8 cellular contexts compared by ENCODE assay signal in genomic region chr3:113946831-113947230, GRCh38. TPM values are rescaled to one million over a fixed set of nuclear protein-coding genes. Genes with fewer than 3 reads are reported as not detected.
DNase-seq lines count a peak whose midpoint lies in the region; ATAC-seq and TF ChIP-seq lines count a peak whose summit lies in the region.

No MANE protein-coding gene starts in this region.

- peaks cover 17% of the 10 kb centered on the region for H3K4me1 ChIP-seq in left ventricle myocardium inferior
- no peaks in the 10 kb centered on the region for H3K4me1 ChIP-seq in mesodermal cell (ENCODE audit: control insufficient read depth, insufficient read depth, low read length, poor library complexity, severe bottlenecking)

- no peak overlapping the region for H3K27ac ChIP-seq in left ventricle myocardium inferior (replicated peaks)
- no peak overlapping the region for H3K27ac ChIP-seq in mesodermal cell (ENCODE audit: low read depth, low read length, severe bottlenecking)

- TF ChIP-seq CTCF in left ventricle myocardium inferior (IDR thresholded peaks at IDR 0.05; ENCODE audit: borderline replicate concordance): no peak
- TF ChIP-seq CTCF in brain (conservative IDR thresholded peaks at IDR 0.05): no peak

- no peak for DNase-seq in left ventricle myocardium inferior
- DNase-seq in cardiac septum (ENCODE audit: low spot score): no peak
- no peak for DNase-seq in LoVo (ENCODE audit: low spot score)
- no peak for DNase-seq in superior temporal gyrus (ENCODE audit: extremely low spot score)
- no peak for DNase-seq in erythroblast (lab: John Stamatoyannopoulos, UW)

- H3K4me3 Mint-ChIP-seq in brain: peak overlapping the region; percentile 85 to 94 (median 86)

- H3K9me3 ChIP-seq in left ventricle myocardium inferior (replicated peaks): no peaks in the 10 kb centered on the region
- no peaks in the 10 kb centered on the region for H3K9me3 ChIP-seq in mesodermal cell (ENCODE audit: control insufficient read depth, low read length)

- H3K4me3 ChIP-seq in left ventricle myocardium inferior (peak overlapping the region; percentile 89), mesodermal cell (ENCODE audit: extremely low read depth, insufficient read depth, low read length, poor library complexity, severe bottlenecking) (peak overlapping the region; percentile 44)

- WGBS in mesodermal cell (ENCODE audit: insufficient coverage in 2 of 2), 2 experiments: 45 to 66% methylated on average over 2 of the region's 7 CpGs

- peaks cover 17% of the 10 kb centered on the region for H3K4me1 Mint-ChIP-seq in brain

- intact Hi-C loops in left ventricle myocardium inferior (cut with micrococcal nuclease): no loop called here
- intact Hi-C loops in cardiac septum (cut with DNase I): loop anchor here (5.0 kb wide), 1 partner anchor 435 kb away; no protein-coding TSS in a partner anchor

- H3K36me3 ChIP-seq in left ventricle myocardium inferior (no peaks in the 10 kb centered on the region), mesodermal cell (ENCODE audit: control insufficient read depth, insufficient read depth, low read length) (no peaks in the 10 kb centered on the region)

- H3K27me3 Mint-ChIP-seq in brain: peaks cover 17% of the 10 kb centered on the region

- no peak for TF ChIP-seq POLR2A in erythroblast (IDR thresholded peaks at IDR 0.05; ENCODE audit: low read length)

- H3K27me3 ChIP-seq in left ventricle myocardium inferior (ENCODE audit: low read depth): no peaks in the 10 kb centered on the region

- H3K27ac Mint-ChIP-seq in brain: peak overlapping the region in 2 of 5 experiments; percentile 70 to 76

- no peaks in the 10 kb centered on the region for H3K36me3 Mint-ChIP-seq in brain

- no peak for ATAC-seq in HG02623 (IDR thresholded peaks at IDR 0.05; ENCODE audit: unreplicated experiment)

- no peaks in the 10 kb centered on the region for H3K9me3 Mint-ChIP-seq in brain

RNA-seq across cellular contexts. Expression of gene ZDHHC23, which starts 1.0 kb away (rescaled TPM):
- total RNA-seq in left ventricle myocardium inferior (2.7 TPM), cardiac septum (2.9 TPM)
- 1.9 TPM for polyA plus RNA-seq in brain (ENCODE audit: insufficient read depth, low read depth, low replicate concordance)
- 1.5 TPM for polyA plus RNA-seq in mesodermal cell (2013, experiment 1 of 2)
- polyA plus RNA-seq in mesodermal cell (2013, experiment 2 of 2): 1.2 TPM
